In the genomic region with DNA sequence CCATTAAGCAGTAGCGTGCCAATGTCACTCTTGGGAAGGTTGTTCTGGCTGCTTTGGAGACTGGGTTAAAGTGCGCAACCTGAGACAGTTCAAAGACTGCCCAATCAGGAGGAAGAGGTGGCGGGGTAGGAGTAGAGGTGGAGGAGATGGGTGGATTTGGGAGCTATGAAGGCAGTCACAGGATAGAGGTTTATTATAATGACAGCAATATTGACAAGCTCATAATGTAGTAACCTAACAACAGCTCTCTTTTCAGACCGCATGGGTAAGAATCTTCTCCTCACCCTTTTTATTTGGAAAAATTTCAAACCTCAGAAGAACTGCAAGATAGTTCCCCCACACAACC, we compare ENCODE assay signal across 3 cellular contexts.
A peak's percentile ranks its signal among the peaks of the same experiment; 100 is the strongest.
TF ChIP-seq lines count a peak whose summit lies in the region.

No MANE protein-coding gene starts in this region.

TF ChIP-seq in HEK293T, 16 proteins besides CTCF, POLR2A, EP300 and RAD21:
- no peak for TF ChIP-seq FOXM1 (IDR thresholded peaks at IDR 0.05; ENCODE audit: borderline replicate concordance)
- peak; percentile 66; the same call in 1 of the 2 replicates for TF ChIP-seq ZNF384 (IDR thresholded peaks at IDR 0.05)
TF ChIP-seq in HEK293T: peak in this region for 1.

TF ChIP-seq in HepG2, 621 proteins besides CTCF, POLR2A, EP300 and RAD21:
- TF ChIP-seq NFYB (CRISPR knock-in tag; IDR thresholded peaks at IDR 0.05) (0 out of 2 replicates have a peak, but pooled peaks have one; percentile 28), ZNF367 (CRISPR knock-in tag; IDR thresholded peaks at IDR 0.05; ENCODE audit: borderline replicate concordance) (no peak), PPARG (CRISPR knock-in tag; conservative IDR thresholded peaks at IDR 0.05) (peak; percentile 65), YEATS4 (CRISPR knock-in tag; IDR thresholded peaks at IDR 0.05; ENCODE audit: borderline replicate concordance) (0 out of 2 replicates have a peak, but pooled peaks have one; percentile 4), ZNF572 (CRISPR knock-in tag; IDR thresholded peaks at IDR 0.05) (no peak)
- TF ChIP-seq, protein P1, sequence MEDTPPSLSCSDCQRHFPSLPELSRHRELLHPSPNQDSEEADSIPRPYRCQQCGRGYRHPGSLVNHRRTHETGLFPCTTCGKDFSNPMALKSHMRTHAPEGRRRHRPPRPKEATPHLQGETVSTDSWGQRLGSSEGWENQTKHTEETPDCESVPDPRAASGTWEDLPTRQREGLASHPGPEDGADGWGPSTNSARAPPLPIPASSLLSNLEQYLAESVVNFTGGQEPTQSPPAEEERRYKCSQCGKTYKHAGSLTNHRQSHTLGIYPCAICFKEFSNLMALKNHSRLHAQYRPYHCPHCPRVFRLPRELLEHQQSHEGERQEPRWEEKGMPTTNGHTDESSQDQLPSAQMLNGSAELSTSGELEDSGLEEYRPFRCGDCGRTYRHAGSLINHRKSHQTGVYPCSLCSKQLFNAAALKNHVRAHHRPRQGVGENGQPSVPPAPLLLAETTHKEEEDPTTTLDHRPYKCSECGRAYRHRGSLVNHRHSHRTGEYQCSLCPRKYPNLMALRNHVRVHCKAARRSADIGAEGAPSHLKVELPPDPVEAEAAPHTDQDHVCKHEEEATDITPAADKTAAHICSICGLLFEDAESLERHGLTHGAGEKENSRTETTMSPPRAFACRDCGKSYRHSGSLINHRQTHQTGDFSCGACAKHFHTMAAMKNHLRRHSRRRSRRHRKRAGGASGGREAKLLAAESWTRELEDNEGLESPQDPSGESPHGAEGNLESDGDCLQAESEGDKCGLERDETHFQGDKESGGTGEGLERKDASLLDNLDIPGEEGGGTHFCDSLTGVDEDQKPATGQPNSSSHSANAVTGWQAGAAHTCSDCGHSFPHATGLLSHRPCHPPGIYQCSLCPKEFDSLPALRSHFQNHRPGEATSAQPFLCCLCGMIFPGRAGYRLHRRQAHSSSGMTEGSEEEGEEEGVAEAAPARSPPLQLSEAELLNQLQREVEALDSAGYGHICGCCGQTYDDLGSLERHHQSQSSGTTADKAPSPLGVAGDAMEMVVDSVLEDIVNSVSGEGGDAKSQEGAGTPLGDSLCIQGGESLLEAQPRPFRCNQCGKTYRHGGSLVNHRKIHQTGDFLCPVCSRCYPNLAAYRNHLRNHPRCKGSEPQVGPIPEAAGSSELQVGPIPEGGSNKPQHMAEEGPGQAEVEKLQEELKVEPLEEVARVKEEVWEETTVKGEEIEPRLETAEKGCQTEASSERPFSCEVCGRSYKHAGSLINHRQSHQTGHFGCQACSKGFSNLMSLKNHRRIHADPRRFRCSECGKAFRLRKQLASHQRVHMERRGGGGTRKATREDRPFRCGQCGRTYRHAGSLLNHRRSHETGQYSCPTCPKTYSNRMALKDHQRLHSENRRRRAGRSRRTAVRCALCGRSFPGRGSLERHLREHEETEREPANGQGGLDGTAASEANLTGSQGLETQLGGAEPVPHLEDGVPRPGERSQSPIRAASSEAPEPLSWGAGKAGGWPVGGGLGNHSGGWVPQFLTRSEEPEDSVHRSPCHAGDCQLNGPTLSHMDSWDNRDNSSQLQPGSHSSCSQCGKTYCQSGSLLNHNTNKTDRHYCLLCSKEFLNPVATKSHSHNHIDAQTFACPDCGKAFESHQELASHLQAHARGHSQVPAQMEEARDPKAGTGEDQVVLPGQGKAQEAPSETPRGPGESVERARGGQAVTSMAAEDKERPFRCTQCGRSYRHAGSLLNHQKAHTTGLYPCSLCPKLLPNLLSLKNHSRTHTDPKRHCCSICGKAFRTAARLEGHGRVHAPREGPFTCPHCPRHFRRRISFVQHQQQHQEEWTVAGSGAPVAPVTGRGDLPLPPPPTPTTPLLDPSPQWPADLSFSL (CRISPR knock-in tag; IDR thresholded peaks at IDR 0.05) = 0 out of 2 replicates have a peak, but pooled peaks have one; percentile 40
- TF ChIP-seq, protein P2, sequence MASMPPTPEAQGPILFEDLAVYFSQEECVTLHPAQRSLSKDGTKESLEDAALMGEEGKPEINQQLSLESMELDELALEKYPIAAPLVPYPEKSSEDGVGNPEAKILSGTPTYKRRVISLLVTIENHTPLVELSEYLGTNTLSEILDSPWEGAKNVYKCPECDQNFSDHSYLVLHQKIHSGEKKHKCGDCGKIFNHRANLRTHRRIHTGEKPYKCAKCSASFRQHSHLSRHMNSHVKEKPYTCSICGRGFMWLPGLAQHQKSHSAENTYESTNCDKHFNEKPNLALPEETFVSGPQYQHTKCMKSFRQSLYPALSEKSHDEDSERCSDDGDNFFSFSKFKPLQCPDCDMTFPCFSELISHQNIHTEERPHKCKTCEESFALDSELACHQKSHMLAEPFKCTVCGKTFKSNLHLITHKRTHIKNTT (CRISPR knock-in tag; IDR thresholded peaks at IDR 0.05) = no peak

TF ChIP-seq in GM12891, 5 proteins besides CTCF, POLR2A, EP300 and RAD21:
- TF ChIP-seq PAX5 (IDR thresholded peaks at IDR 0.05; ENCODE audit: insufficient read depth, low read length, severe bottlenecking) (no peak), POLR2AphosphoS5 (IDR thresholded peaks at IDR 0.05; ENCODE audit: low read depth, low read length) (no peak)
